In genomic region chr11:15967966-15968365, GRCh38 we compare ENCODE assay signal across 10 cellular contexts.
DNase-seq lines count a peak whose midpoint lies in the region; ATAC-seq and TF ChIP-seq lines count a peak whose summit lies in the region.
"Had no signal": no experiment of that assay in that cellular context is flagged by ENCODE, and none has a peak within 500 bp of the region (broad histone marks: within the 10 kb centered on the region; RNA-seq: fewer than 3 reads in every experiment).

No MANE protein-coding gene starts in this region.

- H3K4me1 Mint-ChIP-seq in MCF 10A (ENCODE audit: insufficient read depth, unreplicated experiment): peaks cover 45% of the 10 kb centered on the region

- BruUV-seq in MCF 10A (replicated peaks; lab: Mats Ljungman, UMichigan): no TSS peak

- intact Hi-C loops in MCF 10A (cut with micrococcal nuclease) (loop anchor here (10.0 kb wide), 1 partner anchor 307 kb away; no protein-coding TSS in a partner anchor), left ventricle myocardium superior (cut with micrococcal nuclease) (no loop called here)

- peak; percentile 44 for DNase-seq in LHCN-M2 (ENCODE audit: low read depth)
- peak; percentile 35 for DNase-seq in MCF 10A (ENCODE audit: unreplicated experiment)
- no peak for DNase-seq in left ventricle myocardium superior
- no peak for DNase-seq in epidermal melanocyte (ENCODE audit: insufficient read length, low spot score)
- no peak for DNase-seq in NCI-H2227 (lab: John Stamatoyannopoulos, UW; ENCODE audit: unreplicated experiment)
- DNase-seq: activated naive CD4-positive, alpha-beta T cell treated with anti-CD3 and anti-CD28 coated beads, Interleukin-2, amount 50 U/mL, for 16 hours; NCI-H2081 had no signal

- TF ChIP-seq CTCF in MCF 10A (IDR thresholded peaks at IDR 0.05; ENCODE audit: unreplicated experiment): no peak

- no peak overlapping the region for H3K4me3 ChIP-seq in stomach smooth muscle (ENCODE audit: low read length in 2 of 2)

- H3K27me3 ChIP-seq in stomach smooth muscle (ENCODE audit: control insufficient read depth in 1 of 2, insufficient read depth in 2 of 2, low read length in 2 of 2): no peaks in the 10 kb centered on the region

- ATAC-seq in left ventricle myocardium superior (peak; percentile 27), HG03280 (IDR thresholded peaks at IDR 0.05; ENCODE audit: unreplicated experiment) (no peak)
- ATAC-seq in activated CD4-positive, CD25-positive, alpha-beta regulatory T cell treated with anti-CD3 and anti-CD28 coated beads, Interleukin-2, amount 50 U/mL, for 24 hours: no peak

- H3K27me3 Mint-ChIP-seq in MCF 10A (ENCODE audit: insufficient read depth, unreplicated experiment): no peaks in the 10 kb centered on the region

- H3K9ac ChIP-seq in stomach smooth muscle (ENCODE audit: low read length in 2 of 2): peak overlapping the region in 1 of 2 donors; percentile 8

- H3K9me3 Mint-ChIP-seq in MCF 10A (ENCODE audit: unreplicated experiment): no peaks in the 10 kb centered on the region

- H3K27ac Mint-ChIP-seq in MCF 10A (ENCODE audit: low read depth, unreplicated experiment): peak overlapping the region; percentile 91

- H3K4me1 ChIP-seq in stomach smooth muscle (ENCODE audit: control insufficient read depth, insufficient read depth, low read length): peaks cover 9% of the 10 kb centered on the region

- H3K36me3 Mint-ChIP-seq in MCF 10A (ENCODE audit: insufficient read depth, unreplicated experiment): no peaks in the 10 kb centered on the region

- no peak overlapping the region for H3K4me3 Mint-ChIP-seq in MCF 10A (ENCODE audit: unreplicated experiment)

- peak overlapping the region; percentile 73 for H3K27ac ChIP-seq in stomach smooth muscle (ENCODE audit: low read length)

- CTCF ChIA-PET in MCF 10A (lab: Yijun Ruan, JAX): interaction anchor here (0.6 to 2.0 kb wide), 6 partner anchors 12 to 646 kb away, joined by 3 to 6 read pairs (median 3); no protein-coding TSS in a partner anchor

- no peaks in the 10 kb centered on the region for H3K36me3 ChIP-seq in stomach smooth muscle (ENCODE audit: control insufficient read depth in 2 of 2, insufficient read depth in 2 of 2, low read length in 2 of 2)

- H3K9me3 ChIP-seq in stomach smooth muscle (ENCODE audit: control insufficient read depth in 2 of 2, low read length in 2 of 2): no peaks in the 10 kb centered on the region

- POLR2A ChIA-PET in MCF 10A (lab: Yijun Ruan, JAX): interaction anchor here (1.0 to 5.7 kb wide), 11 partner anchors 12 to 640 kb away, joined by 3 to 66 read pairs (median 5); no protein-coding TSS in a partner anchor

Comparison
In these comparisons a context has a peak if more than half of its experiments do, and no peak if none do; other contexts are left out.
1. DNase-seq: peak in LHCN-M2 (single experiment) and MCF 10A (single experiment); none in left ventricle myocardium superior (single experiment), epidermal melanocyte (single experiment) and NCI-H2227 (single experiment).